8 cellular contexts compared by ENCODE assay signal in the genomic region with DNA sequence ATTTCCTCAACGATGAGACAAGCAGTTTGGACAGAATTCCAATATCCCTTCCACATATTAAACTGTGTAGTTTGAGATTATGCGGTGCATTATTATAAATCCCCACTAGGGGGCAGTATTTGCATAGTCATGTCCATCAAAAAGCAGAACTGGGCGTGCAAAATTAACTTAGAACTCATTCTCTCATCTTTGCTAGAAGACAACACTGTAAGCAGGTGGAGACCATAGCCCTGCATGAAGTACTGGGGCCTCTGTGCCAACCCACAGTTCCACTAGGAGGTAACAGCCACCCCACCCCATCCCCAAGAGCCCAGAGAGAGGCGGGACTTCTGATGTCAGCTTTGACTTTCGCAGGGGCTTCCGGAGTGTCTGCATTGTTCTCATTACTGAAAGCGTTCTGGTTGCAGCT.
A peak's percentile ranks its signal among the peaks of the same experiment; 100 is the strongest.
DNase-seq lines count a peak whose midpoint lies in the region; ATAC-seq and TF ChIP-seq lines count a peak whose summit lies in the region.

No MANE protein-coding gene starts in this region.

- in situ Hi-C loops in GM13976 (cut with MboI; ENCODE audit: low sequenced_read_pairs, unreplicated experiment): loop anchor here (25.0 kb wide), 1 partner anchor 457 kb away; no protein-coding TSS in a partner anchor

- H3F3A ChIP-seq in SU-DHL-6 (ENCODE audit: insufficient read depth): no peaks in the 10 kb centered on the region

- TF ChIP-seq CTCF in GM13976 (IDR thresholded peaks at IDR 0.05; ENCODE audit: borderline replicate concordance, control extremely low read depth, extremely low read depth, insufficient read depth, missing control alignments) (peak; percentile 70), SU-DHL-6 (IDR thresholded peaks at IDR 0.05; ENCODE audit: insufficient read depth, low read length, poor library complexity, severe bottlenecking) (peak; percentile 65), epithelial cell of esophagus (IDR thresholded peaks at IDR 0.05; ENCODE audit: insufficient read depth, low read depth, low read length, missing control alignments) (peak; percentile 63), mucosa of descending colon (IDR thresholded peaks at IDR 0.05) (peak; percentile 75)

- H3K79me2 ChIP-seq in SU-DHL-6 (ENCODE audit: insufficient read depth, low read length): no peaks in the 10 kb centered on the region

- no peaks in the 10 kb centered on the region for H3K36me3 ChIP-seq in SU-DHL-6 (ENCODE audit: low read length)
- H3K36me3 ChIP-seq in mucosa of descending colon (ENCODE audit: low read depth): no peaks in the 10 kb centered on the region

- DNase-seq in Ammon's horn (ENCODE audit: low spot score): peak; percentile 67
- peak; percentile 42 for DNase-seq in GM13976 (ENCODE audit: low spot score)
- DNase-seq in NCI-H146 treated with DMSO at 0.1 percent for 48 hours (lab: John Stamatoyannopoulos, UW; ENCODE audit: unreplicated experiment): peak; percentile 9
- peak; percentile 67 for DNase-seq in epithelial cell of esophagus (ENCODE audit: low read depth)
- DNase-seq in mucosa of descending colon: peak in 1 of 3 donors; percentile 79

- no peak overlapping the region for H2AFZ ChIP-seq in SU-DHL-6 (ENCODE audit: low read depth, low read length, severe bottlenecking)

- H3K9me3 ChIP-seq in SU-DHL-6 (ENCODE audit: insufficient read depth, low read length) (no peaks in the 10 kb centered on the region), mucosa of descending colon (no peaks in the 10 kb centered on the region)

- H3K4me2 ChIP-seq in SU-DHL-6 (ENCODE audit: low read depth, low read length, poor library complexity, severe bottlenecking): no peak overlapping the region

- H3K4me3 ChIP-seq in SU-DHL-6 (ENCODE audit: insufficient read depth, low read length, poor library complexity, severe bottlenecking) (no peak overlapping the region), epithelial cell of esophagus (ENCODE audit: low read length) (no peak overlapping the region), mucosa of descending colon (no peak overlapping the region)

- H3K9me2 ChIP-seq in SU-DHL-6 (replicated peaks; ENCODE audit: insufficient read depth, low read length): no peaks in the 10 kb centered on the region

- no peak overlapping the region for H3K27ac ChIP-seq in SU-DHL-6 (ENCODE audit: low read depth, low read length)

- no peak overlapping the region for H3K9ac ChIP-seq in SU-DHL-6 (ENCODE audit: low read length)

- H4K20me1 ChIP-seq in SU-DHL-6 (ENCODE audit: low read depth, low read length): no peaks in the 10 kb centered on the region

- H3K4me1 ChIP-seq in mucosa of descending colon (ENCODE audit: low read depth): no peaks in the 10 kb centered on the region

- ATAC-seq in mucosa of descending colon (peak; percentile 74), GM21786 (IDR thresholded peaks at IDR 0.05; ENCODE audit: unreplicated experiment) (no peak), HG03025 (IDR thresholded peaks at IDR 0.05; ENCODE audit: low FRiP score, unreplicated experiment) (no peak)

- H3K27me3 ChIP-seq in SU-DHL-6 (ENCODE audit: low read length): no peaks in the 10 kb centered on the region

- intact Hi-C loops in mucosa of descending colon (cut with DNase I, micrococcal nuclease): no loop called here
